Comparison of ENCODE assay signal across 36 cellular contexts in genomic region chr9:75545292-75545691, GRCh38.
"Had no signal": no experiment of that assay in that cellular context is flagged by ENCODE, and none has a peak within 500 bp of the region (broad histone marks: within the 10 kb centered on the region; RNA-seq: fewer than 3 reads in every experiment).

No MANE protein-coding gene starts in this region.

- DNase-seq: activated B cell treated with CpG ODN at 0.5 μM for 24 hours; activated CD4-positive, alpha-beta memory T cell treated with anti-CD3 and anti-CD28 coated beads, Interleukin-2, amount 10 ng/mL, durations not matched to agents 7 days and 5 days; activated CD4-positive, alpha-beta T cell treated with anti-CD3 and anti-CD28 coated beads for 1 hour; activated CD4-positive, alpha-beta T cell treated with anti-CD3 and anti-CD28 coated beads for 48 hours; activated CD8-positive, alpha-beta memory T cell treated with anti-CD3 and anti-CD28 coated beads for 24 hours; activated CD8-positive, alpha-beta memory T cell treated with anti-CD3 and anti-CD28 coated beads, Interleukin-2, amount 10 ng/mL, durations not matched to agents 7 days and 5 days; activated CD8-positive, alpha-beta memory T cell treated with anti-CD3 and anti-CD28 coated beads, Interleukin-2, amount 50 U/mL, for 48 hours; activated effector memory CD4-positive, alpha-beta T cell treated with Interleukin-2 at 50 U/mL for 16 hours; activated naive CD4-positive, alpha-beta T cell; activated naive CD4-positive, alpha-beta T cell treated with anti-CD3 and anti-CD28 coated beads, Interleukin-2, amount 50 U/mL, for 16 hours; activated naive CD8-positive, alpha-beta T cell treated with anti-CD3 and anti-CD28 coated beads for 36 hours; activated T-cell treated with anti-CD3 and anti-CD28 coated beads, Interleukin-2, amount 50 U/mL, for 48 hours; amniotic stem cell; aorta; brain microvascular endothelial cell; central memory CD4-positive, alpha-beta T cell; Kasumi-1; KBM-7; MG63; NCI-H1092; NCI-H1436 treated with DMSO at 0.1 percent for 48 hours; NCI-H1694 treated with DMSO at 0.1 percent for 48 hours; NCI-H2029 treated with DMSO at 0.1 percent for 48 hours; NCI-H2107; NCI-H2171; NCI-H446; NCI-H510A treated with DMSO at 0.1 percent for 48 hours; PC-9; SIG-M5; SW 1271; T-helper 1 cell; T-helper 2 cell; T-helper 9 cell had no signal

- ATAC-seq: activated CD8-positive, alpha-beta memory T cell treated with anti-CD3 and anti-CD28 coated beads, Interleukin-2, amount 10 ng/mL, durations not matched to agents 7 days and 5 days; Right ventricle myocardium inferior had no signal

- H3K4me3 ChIP-seq: MG63, PC-9 had no signal

- H3K27ac ChIP-seq: brain microvascular endothelial cell, PC-9, RWPE1, VCaP had no signal

- H3K9me3 ChIP-seq: MG63 had no signal

- H3K27me3 ChIP-seq: brain microvascular endothelial cell, MG63 had no signal

- H3K36me3 ChIP-seq: brain microvascular endothelial cell, MG63 had no signal
